In genomic region chr12:131138638-131139362, GRCh38 we compare ENCODE assay signal across 23 cellular contexts.
DNase-seq lines count a peak whose midpoint lies in the region; ATAC-seq and TF ChIP-seq lines count a peak whose summit lies in the region.
"Had no signal": no experiment of that assay in that cellular context is flagged by ENCODE, and none has a peak within 500 bp of the region (broad histone marks: within the 10 kb centered on the region; RNA-seq: fewer than 3 reads in every experiment).

No MANE protein-coding gene starts in this region.

- no peaks in the 10 kb centered on the region for H3K27me3 Mint-ChIP-seq in activated CD4-positive, alpha-beta memory T cell treated with anti-CD3 and anti-CD28 coated beads, Interleukin-2, amount 10 ng/mL, durations not matched to agents 7 days and 5 days
- peaks cover 2% of the 10 kb centered on the region for H3K27me3 Mint-ChIP-seq in activated CD4-positive, alpha-beta memory T cell treated with anti-CD3 and anti-CD28 coated beads for 36 hours
- H3K27me3 Mint-ChIP-seq in endothelial cell (ENCODE audit: unreplicated experiment) (peaks cover 6% of the 10 kb centered on the region), Calu3 (ENCODE audit: unreplicated experiment) (peaks cover 67% of the 10 kb centered on the region)
- peaks cover 5% of the 10 kb centered on the region for H3K27me3 Mint-ChIP-seq in activated CD8-positive, alpha-beta T cell treated with anti-CD3 and anti-CD28 coated beads, Interleukin-2, amount 10 ng/mL, durations not matched to agents 7 days and 5 days (ENCODE audit: low read depth)
- H3K27me3 Mint-ChIP-seq: CD4-positive, alpha-beta T cell had no signal

- intact Hi-C loops in activated CD4-positive, alpha-beta memory T cell treated with anti-CD3 and anti-CD28 coated beads for 36 hours (cut with micrococcal nuclease) = loop anchor here (10.0 kb wide), 1 partner anchor 224 kb away; no protein-coding TSS in a partner anchor
- intact Hi-C loops in Calu3 (cut with micrococcal nuclease; ENCODE audit: unreplicated experiment) = no loop called here

- no peak overlapping the region for H3K4me3 Mint-ChIP-seq in activated CD4-positive, alpha-beta memory T cell treated with anti-CD3 and anti-CD28 coated beads, Interleukin-2, amount 10 ng/mL, durations not matched to agents 7 days and 5 days
- no peak overlapping the region for H3K4me3 Mint-ChIP-seq in activated CD4-positive, alpha-beta memory T cell treated with anti-CD3 and anti-CD28 coated beads for 36 hours
- H3K4me3 Mint-ChIP-seq in endothelial cell (ENCODE audit: unreplicated experiment) (no peak overlapping the region), Calu3 (ENCODE audit: low read depth, unreplicated experiment) (no peak overlapping the region)
- H3K4me3 Mint-ChIP-seq in activated CD8-positive, alpha-beta T cell treated with anti-CD3 and anti-CD28 coated beads, Interleukin-2, amount 10 ng/mL, durations not matched to agents 7 days and 5 days = no peak overlapping the region
- H3K4me3 Mint-ChIP-seq: B cell; CD4-positive, alpha-beta T cell had no signal

- TF ChIP-seq CTCF in endothelial cell (IDR thresholded peaks at IDR 0.05; ENCODE audit: unreplicated experiment) (no peak), Calu3 (IDR thresholded peaks at IDR 0.05; ENCODE audit: unreplicated experiment) (no peak)

- no peaks in the 10 kb centered on the region for H3K9me3 Mint-ChIP-seq in activated CD4-positive, alpha-beta memory T cell treated with anti-CD3 and anti-CD28 coated beads, Interleukin-2, amount 10 ng/mL, durations not matched to agents 7 days and 5 days
- H3K9me3 Mint-ChIP-seq in activated CD4-positive, alpha-beta memory T cell treated with anti-CD3 and anti-CD28 coated beads for 36 hours = no peaks in the 10 kb centered on the region
- no peaks in the 10 kb centered on the region for H3K9me3 Mint-ChIP-seq in endothelial cell (ENCODE audit: unreplicated experiment)
- no peaks in the 10 kb centered on the region for H3K9me3 Mint-ChIP-seq in activated CD8-positive, alpha-beta T cell treated with anti-CD3 and anti-CD28 coated beads, Interleukin-2, amount 10 ng/mL, durations not matched to agents 7 days and 5 days (ENCODE audit: insufficient read depth)
- H3K9me3 Mint-ChIP-seq in Calu3 (ENCODE audit: low read depth, unreplicated experiment) = no peaks in the 10 kb centered on the region
- H3K9me3 Mint-ChIP-seq: CD4-positive, alpha-beta T cell had no signal

- no peaks in the 10 kb centered on the region for H3K4me1 Mint-ChIP-seq in activated CD4-positive, alpha-beta memory T cell treated with anti-CD3 and anti-CD28 coated beads, Interleukin-2, amount 10 ng/mL, durations not matched to agents 7 days and 5 days
- no peaks in the 10 kb centered on the region for H3K4me1 Mint-ChIP-seq in activated CD4-positive, alpha-beta memory T cell treated with anti-CD3 and anti-CD28 coated beads for 36 hours (ENCODE audit: low read depth)
- peaks cover 1% of the 10 kb centered on the region for H3K4me1 Mint-ChIP-seq in endothelial cell (ENCODE audit: unreplicated experiment)
- no peaks in the 10 kb centered on the region for H3K4me1 Mint-ChIP-seq in activated CD8-positive, alpha-beta T cell treated with anti-CD3 and anti-CD28 coated beads, Interleukin-2, amount 10 ng/mL, durations not matched to agents 7 days and 5 days (ENCODE audit: low read depth)
- H3K4me1 Mint-ChIP-seq in Calu3 (ENCODE audit: low read depth, unreplicated experiment) = no peaks in the 10 kb centered on the region

- no peaks in the 10 kb centered on the region for H3K36me3 Mint-ChIP-seq in activated CD4-positive, alpha-beta memory T cell treated with anti-CD3 and anti-CD28 coated beads, Interleukin-2, amount 10 ng/mL, durations not matched to agents 7 days and 5 days (ENCODE audit: low read depth)
- H3K36me3 Mint-ChIP-seq in activated CD4-positive, alpha-beta memory T cell treated with anti-CD3 and anti-CD28 coated beads for 36 hours = no peaks in the 10 kb centered on the region
- H3K36me3 Mint-ChIP-seq in endothelial cell (ENCODE audit: low read depth, unreplicated experiment) (no peaks in the 10 kb centered on the region), Calu3 (ENCODE audit: insufficient read depth, unreplicated experiment) (no peaks in the 10 kb centered on the region)
- H3K36me3 Mint-ChIP-seq in activated CD8-positive, alpha-beta T cell treated with anti-CD3 and anti-CD28 coated beads, Interleukin-2, amount 10 ng/mL, durations not matched to agents 7 days and 5 days (ENCODE audit: low read depth) = no peaks in the 10 kb centered on the region

- no TSS peak for BruUV-seq in Calu3 (replicated peaks; lab: Mats Ljungman, UMichigan)

- CTCF ChIA-PET in activated CD4-positive, alpha-beta memory T cell treated with anti-CD3 and anti-CD28 coated beads, Interleukin-2, amount 10 ng/mL, durations not matched to agents 7 days and 5 days (lab: Charles Lee) = no interaction called here
- CTCF ChIA-PET in activated CD4-positive, alpha-beta memory T cell treated with anti-CD3 and anti-CD28 coated beads for 36 hours (lab: Charles Lee) = no interaction called here
- CTCF ChIA-PET in activated CD8-positive, alpha-beta T cell treated with anti-CD3 and anti-CD28 coated beads, Interleukin-2, amount 10 ng/mL, durations not matched to agents 7 days and 5 days (lab: Charles Lee) = no interaction called here
- CTCF ChIA-PET in Calu3 (lab: Charles Lee) = interaction anchor here (0.5 kb wide), 1 partner anchor 16 kb away, joined by 4 read pairs; no protein-coding TSS in a partner anchor

- ATAC-seq in left lobe of liver = no peak
- ATAC-seq in activated CD8-positive, alpha-beta T cell treated with anti-CD3 and anti-CD28 coated beads, Interleukin-2, amount 10 ng/mL, durations not matched to agents 7 days and 5 days = no peak
- ATAC-seq: GM12878, HCT116 had no signal

- no peak overlapping the region for H3K27ac Mint-ChIP-seq in activated CD4-positive, alpha-beta memory T cell treated with anti-CD3 and anti-CD28 coated beads, Interleukin-2, amount 10 ng/mL, durations not matched to agents 7 days and 5 days
- no peak overlapping the region for H3K27ac Mint-ChIP-seq in activated CD4-positive, alpha-beta memory T cell treated with anti-CD3 and anti-CD28 coated beads for 36 hours
- H3K27ac Mint-ChIP-seq in endothelial cell (ENCODE audit: unreplicated experiment) (no peak overlapping the region), Calu3 (ENCODE audit: unreplicated experiment) (no peak overlapping the region)
- no peak overlapping the region for H3K27ac Mint-ChIP-seq in activated CD8-positive, alpha-beta T cell treated with anti-CD3 and anti-CD28 coated beads, Interleukin-2, amount 10 ng/mL, durations not matched to agents 7 days and 5 days
- H3K27ac Mint-ChIP-seq: B cell; CD4-positive, alpha-beta T cell had no signal

- peak; percentile 7 for DNase-seq in activated CD4-positive, alpha-beta memory T cell treated with anti-CD3 and anti-CD28 coated beads, Interleukin-2, amount 10 ng/mL, durations not matched to agents 7 days and 5 days
- DNase-seq in activated CD4-positive, alpha-beta memory T cell treated with anti-CD3 and anti-CD28 coated beads for 36 hours = no peak
- DNase-seq in left lobe of liver (ENCODE audit: low spot score) = peak; percentile 32
- DNase-seq in occipital lobe (lab: John Stamatoyannopoulos, UW) = peak; percentile 84
- no peak for DNase-seq in HuH-7 (ENCODE audit: low spot score)
- no peak for DNase-seq in endothelial cell (ENCODE audit: low spot score)
- DNase-seq in activated CD8-positive, alpha-beta T cell treated with anti-CD3 and anti-CD28 coated beads, Interleukin-2, amount 10 ng/mL, durations not matched to agents 7 days and 5 days = no peak
- DNase-seq in Calu3 = no peak
- DNase-seq: CD4-positive, alpha-beta T cell; GF-D8; GM23248; MG63; NCI-H1048; NCI-H1436 treated with DMSO at 0.1 percent for 48 hours; NCI-H2029; NCI-H345; NCI-H524 treated with DMSO at 0.1 percent for 48 hours; PC-3; RPMI8226; SHP77 treated with DMSO at 0.1 percent for 48 hours had no signal

- POLR2A ChIA-PET in activated CD4-positive, alpha-beta memory T cell treated with anti-CD3 and anti-CD28 coated beads, Interleukin-2, amount 10 ng/mL, durations not matched to agents 7 days and 5 days (lab: Charles Lee) = no interaction called here
- POLR2A ChIA-PET in activated CD4-positive, alpha-beta memory T cell treated with anti-CD3 and anti-CD28 coated beads for 36 hours (lab: Charles Lee) = no interaction called here
- POLR2A ChIA-PET in activated CD8-positive, alpha-beta T cell treated with anti-CD3 and anti-CD28 coated beads, Interleukin-2, amount 10 ng/mL, durations not matched to agents 7 days and 5 days (lab: Charles Lee) = no interaction called here

Comparison
In these comparisons a context has a peak if more than half of its experiments do, and no peak if none do; other contexts are left out.
1. DNase-seq: peak in activated CD4-positive, alpha-beta memory T cell treated with anti-CD3 and anti-CD28 coated beads, Interleukin-2, amount 10 ng/mL, durations not matched to agents 7 days and 5 days (single experiment), left lobe of liver (single experiment) and occipital lobe (single experiment); none in activated CD4-positive, alpha-beta memory T cell treated with anti-CD3 and anti-CD28 coated beads for 36 hours (single experiment), HuH-7 (single experiment), endothelial cell (single experiment), activated CD8-positive, alpha-beta T cell treated with anti-CD3 and anti-CD28 coated beads, Interleukin-2, amount 10 ng/mL, durations not matched to agents 7 days and 5 days (single experiment) and Calu3 (single experiment).